8 cellular contexts compared by ENCODE assay signal in genomic region chr11:124746621-124747243, GRCh38. TPM values are rescaled to one million over a fixed set of nuclear protein-coding genes. Genes with fewer than 3 reads are reported as not detected.
DNase-seq lines count a peak whose midpoint lies in the region; ATAC-seq and TF ChIP-seq lines count a peak whose summit lies in the region.

No MANE protein-coding gene starts in this region.

- H3K9me3 Mint-ChIP-seq in activated T-cell treated with anti-CD3 and anti-CD28 coated beads, Interleukin-2, amount 50 U/mL, for 24 hours: no peaks in the 10 kb centered on the region
- peaks cover 26% of the 10 kb centered on the region for H3K9me3 Mint-ChIP-seq in neural progenitor cell

- peak overlapping the region; percentile 92 for H2AFZ ChIP-seq in neural progenitor cell (replicated peaks)

- peak; percentile 93 for ATAC-seq in HG03045 (IDR thresholded peaks at IDR 0.05; ENCODE audit: unreplicated experiment)

- no peak for TF ChIP-seq EP300 in suprapubic skin (IDR thresholded peaks at IDR 0.05)

- H3K27me3 Mint-ChIP-seq in activated T-cell treated with anti-CD3 and anti-CD28 coated beads, Interleukin-2, amount 50 U/mL, for 24 hours: peaks cover 5% of the 10 kb centered on the region
- peaks cover 73% of the 10 kb centered on the region for H3K27me3 Mint-ChIP-seq in neural progenitor cell (ENCODE audit: insufficient read depth, low read depth)

- peaks cover 12% of the 10 kb centered on the region for H3K4me1 Mint-ChIP-seq in activated T-cell treated with anti-CD3 and anti-CD28 coated beads, Interleukin-2, amount 50 U/mL, for 24 hours (ENCODE audit: low read depth)
- H3K4me1 Mint-ChIP-seq in neural progenitor cell: peaks cover 17% of the 10 kb centered on the region

- DNase-seq in SIG-M5 treated with dmso at 0.1 percent for 504 hours (lab: John Stamatoyannopoulos, UW; ENCODE audit: unreplicated experiment) (peak; percentile 55), SIG-M5 (lab: John Stamatoyannopoulos, UW) (no peak), NCI-H748 (lab: John Stamatoyannopoulos, UW; ENCODE audit: unreplicated experiment) (peak; percentile 81), fibroblast of mammary gland (ENCODE audit: low read depth) (peak; percentile 41), neural progenitor cell (ENCODE audit: low spot score) (peak; percentile 83), suprapubic skin (ENCODE audit: low spot score in 2 of 2) (peak; percentile 83 to 84)
- peak; percentile 86 for DNase-seq in activated T-cell treated with anti-CD3 and anti-CD28 coated beads, Interleukin-2, amount 50 U/mL, for 24 hours

- peaks cover 100% of the 10 kb centered on the region for H3K27me3 ChIP-seq in neural progenitor cell
- H3K27me3 ChIP-seq in suprapubic skin: peaks cover 90% of the 10 kb centered on the region

- no peak for TF ChIP-seq POLR2A in suprapubic skin (IDR thresholded peaks at IDR 0.05)

- no peak overlapping the region for H3K9ac ChIP-seq in neural progenitor cell

- peaks cover 24% of the 10 kb centered on the region for H4K20me1 ChIP-seq in neural progenitor cell (ENCODE audit: low read depth)

- peak overlapping the region; percentile 85 for H3K27ac Mint-ChIP-seq in activated T-cell treated with anti-CD3 and anti-CD28 coated beads, Interleukin-2, amount 50 U/mL, for 24 hours
- no peak overlapping the region for H3K27ac Mint-ChIP-seq in neural progenitor cell

- H3K36me3 ChIP-seq in neural progenitor cell (no peaks in the 10 kb centered on the region), suprapubic skin (no peaks in the 10 kb centered on the region)

- TF ChIP-seq CTCF in fibroblast of mammary gland (conservative IDR thresholded peaks at IDR 0.05; ENCODE audit: control insufficient read depth, insufficient read depth, low read depth, low read length) (peak; percentile 39), neural progenitor cell (IDR thresholded peaks at IDR 0.05) (peak; percentile 64), suprapubic skin (IDR thresholded peaks at IDR 0.05) (peak in 1 of 2 donors; percentile 29)

- H3K9me3 ChIP-seq in neural progenitor cell (ENCODE audit: low read depth): no peaks in the 10 kb centered on the region
- H3K9me3 ChIP-seq in suprapubic skin: no peaks in the 10 kb centered on the region

- WGBS in suprapubic skin: under 1% methylated on average over 21 of the region's 37 CpGs

- no peaks in the 10 kb centered on the region for H3K79me2 ChIP-seq in neural progenitor cell (ENCODE audit: low read depth)

- H3K4me1 ChIP-seq in neural progenitor cell: peaks cover 14% of the 10 kb centered on the region
- peaks cover 22% of the 10 kb centered on the region for H3K4me1 ChIP-seq in suprapubic skin

- H3K27ac ChIP-seq in neural progenitor cell (no peak overlapping the region), suprapubic skin (no peak overlapping the region)

- peaks cover 5% of the 10 kb centered on the region for H3F3A ChIP-seq in neural progenitor cell (ENCODE audit: low read depth)

- peak overlapping the region; percentile 50 for H3K4me3 ChIP-seq in fibroblast of mammary gland (ENCODE audit: control insufficient read depth, low read depth, low read length)
- peak overlapping the region; percentile 49 for H3K4me3 ChIP-seq in neural progenitor cell
- peak overlapping the region; percentile 54 for H3K4me3 ChIP-seq in suprapubic skin

- peak overlapping the region; percentile 92 for H3K4me2 ChIP-seq in neural progenitor cell

- H3K36me3 Mint-ChIP-seq in activated T-cell treated with anti-CD3 and anti-CD28 coated beads, Interleukin-2, amount 50 U/mL, for 24 hours (ENCODE audit: low read depth): peaks cover 4% of the 10 kb centered on the region
- H3K36me3 Mint-ChIP-seq in neural progenitor cell: peaks cover 30% of the 10 kb centered on the region

- H3K4me3 Mint-ChIP-seq in activated T-cell treated with anti-CD3 and anti-CD28 coated beads, Interleukin-2, amount 50 U/mL, for 24 hours: peak overlapping the region; percentile 86
- peak overlapping the region; percentile 78 for H3K4me3 Mint-ChIP-seq in neural progenitor cell

RNA-seq across cellular contexts. Expression of gene VSIG2, which starts 5.3 kb away (rescaled TPM):
- total RNA-seq in neural progenitor cell (ENCODE audit: low replicate concordance) (not detected in 2 replicates), suprapubic skin (1 to 10 TPM in 3 of 4 donors, under 1 TPM in 1; 0.60 to 3.3 (median 1.7) TPM)

RNA-seq across cellular contexts. Expression of gene NRGN, which starts 7.0 kb away (rescaled TPM):
- total RNA-seq in neural progenitor cell (ENCODE audit: low replicate concordance): 0.39 and 7.5 TPM in 2 replicates
- 1 to 10 TPM in 1 of 4 donors, under 1 TPM in 1, not detected in 2; 0.65 to 1.3 TPM for total RNA-seq in suprapubic skin

RNA-seq across cellular contexts. Expression of gene ESAM, which starts 15.4 kb away (rescaled TPM):
- total RNA-seq in neural progenitor cell (ENCODE audit: low replicate concordance) (0.26 and 0.81 TPM in 2 replicates), suprapubic skin (10 to 100 TPM; 11.0 to 26.5 (median 15.6) TPM)

RNA-seq across cellular contexts. Expression of gene MSANTD2, which starts 53.5 kb away (rescaled TPM):
- 35.8 and 41.9 TPM in 2 replicates for total RNA-seq in neural progenitor cell (ENCODE audit: low replicate concordance)
- 10 to 100 TPM in 2 of 4 donors, 1 to 10 TPM in 2; 5.5 to 42.5 (median 11.7) TPM for total RNA-seq in suprapubic skin
